ENCODE assay signal across 8 cellular contexts in genomic region chr9:101530076-101530711, GRCh38. TPM values are rescaled to one million over a fixed set of nuclear protein-coding genes. Genes with fewer than 3 reads are reported as not detected.
A peak's percentile ranks its signal among the peaks of the same experiment; 100 is the strongest.
DNase-seq lines count a peak whose midpoint lies in the region; ATAC-seq, FAIRE-seq and TF ChIP-seq lines count a peak whose summit lies in the region.

No MANE protein-coding gene starts in this region.

- H3K27me3 ChIP-seq in endothelial cell of umbilical vein (ENCODE audit: control insufficient read depth in 2 of 2, insufficient read depth in 2 of 2, low read length in 2 of 2) = no peaks in the 10 kb centered on the region
- no peaks in the 10 kb centered on the region for H3K27me3 ChIP-seq in naive thymus-derived CD4-positive, alpha-beta T cell (ENCODE audit: control insufficient read depth in 2 of 2, insufficient read depth in 2 of 2, low read length in 2 of 2)

- dilution Hi-C loops in endothelial cell of umbilical vein (cut with MboI; ENCODE audit: extremely low pct_ligation_motif_present, low sequenced_read_pairs) = no loop called here

- no peak overlapping the region for H3K27ac Mint-ChIP-seq in Calu3 (ENCODE audit: unreplicated experiment)
- H3K27ac Mint-ChIP-seq in naive thymus-derived CD4-positive, alpha-beta T cell = no peak overlapping the region
- H3K27ac Mint-ChIP-seq in stimulated activated naive B cell treated with anti-CD40 and anti-IgM and Interleukin-4, amounts not matched to agents 10 μg/mL and 1 μg/mL and 100 μg/mL, for 72 hours = no peak overlapping the region

- FAIRE-seq in endothelial cell of umbilical vein (lab: Jason Lieb, UNC) = peak; percentile 91

- H3K36me3 ChIP-seq in endothelial cell of umbilical vein (ENCODE audit: control insufficient read depth in 2 of 2, extremely low read depth in 1 of 2, insufficient read depth in 2 of 2, low read length in 2 of 2) = no peaks in the 10 kb centered on the region
- no peaks in the 10 kb centered on the region for H3K36me3 ChIP-seq in naive thymus-derived CD4-positive, alpha-beta T cell (ENCODE audit: control insufficient read depth in 2 of 3, insufficient read depth in 3 of 3, low read length in 3 of 3)

- intact Hi-C loops in Calu3 (cut with micrococcal nuclease; ENCODE audit: unreplicated experiment) (loop anchor here (1.0 to 5.0 kb wide), 3 partner anchors 71 to 411 kb away; partner anchors contain the start of gene BAAT), endothelial cell of umbilical vein (cut with micrococcal nuclease) (loop anchor here (1.0 to 5.0 kb wide), 5 partner anchors 71 to 928 kb away; no protein-coding TSS in a partner anchor)
- intact Hi-C loops in naive thymus-derived CD4-positive, alpha-beta T cell (cut with micrococcal nuclease) = loop anchor here (1.0 to 5.0 kb wide), 7 partner anchors 37 to 1178 kb away; partner anchors contain the start of gene TEX10 (in 1 of the 2)

- H3K36me3 Mint-ChIP-seq in Calu3 (ENCODE audit: insufficient read depth, unreplicated experiment) = peaks cover 15% of the 10 kb centered on the region
- no peaks in the 10 kb centered on the region for H3K36me3 Mint-ChIP-seq in naive thymus-derived CD4-positive, alpha-beta T cell
- no peaks in the 10 kb centered on the region for H3K36me3 Mint-ChIP-seq in stimulated activated naive B cell treated with anti-CD40 and anti-IgM and Interleukin-4, amounts not matched to agents 10 μg/mL and 1 μg/mL and 100 μg/mL, for 72 hours

- no peaks in the 10 kb centered on the region for H3K4me1 Mint-ChIP-seq in Calu3 (ENCODE audit: low read depth, unreplicated experiment)
- H3K4me1 Mint-ChIP-seq in naive thymus-derived CD4-positive, alpha-beta T cell = peaks cover under 1 to 19% (median 15%) of the 10 kb centered on the region in 7 donors
- peaks cover 1 to 13% of the 10 kb centered on the region in 2 donors for H3K4me1 Mint-ChIP-seq in stimulated activated naive B cell treated with anti-CD40 and anti-IgM and Interleukin-4, amounts not matched to agents 10 μg/mL and 1 μg/mL and 100 μg/mL, for 72 hours

- H3K79me2 ChIP-seq in endothelial cell of umbilical vein (ENCODE audit: control insufficient read depth, insufficient read depth, low read length) = peaks cover 7% of the 10 kb centered on the region

- no peak overlapping the region for H3K4me3 Mint-ChIP-seq in Calu3 (ENCODE audit: low read depth, unreplicated experiment)
- H3K4me3 Mint-ChIP-seq in naive thymus-derived CD4-positive, alpha-beta T cell = no peak overlapping the region
- no peak overlapping the region for H3K4me3 Mint-ChIP-seq in stimulated activated naive B cell treated with anti-CD40 and anti-IgM and Interleukin-4, amounts not matched to agents 10 μg/mL and 1 μg/mL and 100 μg/mL, for 72 hours

- H3K4me2 ChIP-seq in endothelial cell of umbilical vein (ENCODE audit: insufficient read depth, low read length) = no peak overlapping the region

- no peaks in the 10 kb centered on the region for H4K20me1 ChIP-seq in endothelial cell of umbilical vein (replicated peaks; ENCODE audit: control insufficient read depth, extremely low read depth, insufficient read depth, low read length)

- CTCF ChIA-PET in Calu3 (lab: Charles Lee) (interaction anchor here (1.0 to 2.1 kb wide), 3 partner anchors 68 to 81 kb away, joined by 5 to 22 read pairs (median 8); no protein-coding TSS in a partner anchor), endothelial cell of umbilical vein (lab: Charles Lee) (interaction anchor here (0.6 to 9.1 kb wide), 26 partner anchors 9 to 928 kb away, joined by 3 to 261 read pairs (median 4); partner anchors contain the start of genes MRPL50 and ZNF189)
- CTCF ChIA-PET in naive thymus-derived CD4-positive, alpha-beta T cell (lab: Charles Lee) = interaction anchor here (0.6 to 2.5 kb wide), 5 partner anchors 43 to 129 kb away, joined by 4 to 11 read pairs (median 4); no protein-coding TSS in a partner anchor

- H3K4me1 ChIP-seq in endothelial cell of umbilical vein (ENCODE audit: control insufficient read depth, extremely low read depth, insufficient read depth, low read length) = peaks cover 8% of the 10 kb centered on the region
- peaks cover 1 to 8% of the 10 kb centered on the region in 2 donors for H3K4me1 ChIP-seq in naive thymus-derived CD4-positive, alpha-beta T cell (ENCODE audit: control insufficient read depth in 2 of 2, insufficient read depth in 2 of 2, low read length in 2 of 2)

- BruUV-seq in Calu3 (replicated peaks; lab: Mats Ljungman, UMichigan) = no TSS peak
- no TSS peak for BruUV-seq in endothelial cell of umbilical vein (replicated peaks; lab: Mats Ljungman, UMichigan)

- no peaks in the 10 kb centered on the region for H3K9me3 ChIP-seq in endothelial cell of umbilical vein (replicated peaks; ENCODE audit: control insufficient read depth, insufficient read depth, low read length)
- no peaks in the 10 kb centered on the region for H3K9me3 ChIP-seq in naive thymus-derived CD4-positive, alpha-beta T cell (ENCODE audit: control insufficient read depth in 2 of 3, low read length in 3 of 3)

- H3K9me3 Mint-ChIP-seq in Calu3 (ENCODE audit: low read depth, unreplicated experiment) = no peaks in the 10 kb centered on the region
- H3K9me3 Mint-ChIP-seq in naive thymus-derived CD4-positive, alpha-beta T cell = no peaks in the 10 kb centered on the region
- no peaks in the 10 kb centered on the region for H3K9me3 Mint-ChIP-seq in stimulated activated naive B cell treated with anti-CD40 and anti-IgM and Interleukin-4, amounts not matched to agents 10 μg/mL and 1 μg/mL and 100 μg/mL, for 72 hours

- no peak overlapping the region for H3K27ac ChIP-seq in endothelial cell of umbilical vein (ENCODE audit: insufficient read depth, low read depth, low read length)
- H3K27ac ChIP-seq in naive thymus-derived CD4-positive, alpha-beta T cell (ENCODE audit: low read depth, low read length) = no peak overlapping the region

- no peak overlapping the region for H3K9ac ChIP-seq in endothelial cell of umbilical vein (replicated peaks; ENCODE audit: extremely low read depth, insufficient read depth, low read length)

- no peak overlapping the region for H2AFZ ChIP-seq in endothelial cell of umbilical vein (ENCODE audit: low read depth, low read length)

- no peaks in the 10 kb centered on the region for H3K27me3 Mint-ChIP-seq in Calu3 (ENCODE audit: unreplicated experiment)
- peaks cover 0 to 11% (median 7%) of the 10 kb centered on the region in 5 donors for H3K27me3 Mint-ChIP-seq in naive thymus-derived CD4-positive, alpha-beta T cell
- H3K27me3 Mint-ChIP-seq in stimulated activated naive B cell treated with anti-CD40 and anti-IgM and Interleukin-4, amounts not matched to agents 10 μg/mL and 1 μg/mL and 100 μg/mL, for 72 hours = peaks cover 10 to 18% of the 10 kb centered on the region in 2 donors

- POLR2A ChIA-PET in endothelial cell of umbilical vein (lab: Charles Lee) = no interaction called here
- POLR2A ChIA-PET in naive thymus-derived CD4-positive, alpha-beta T cell (lab: Charles Lee) = interaction anchor here (0.6 kb wide), 1 partner anchor 46 kb away, joined by 3 read pairs; no protein-coding TSS in a partner anchor

- no peak overlapping the region for H3K4me3 ChIP-seq in endothelial cell of umbilical vein (replicated peaks in 1 of 3; ENCODE audit: insufficient read depth in 1 of 3, low read depth in 1 of 3, low read length in 3 of 3)
- H3K4me3 ChIP-seq in naive thymus-derived CD4-positive, alpha-beta T cell (ENCODE audit: low read length) = no peak overlapping the region

- ATAC-seq in GM21367 (IDR thresholded peaks at IDR 0.05; ENCODE audit: unreplicated experiment) = peak; percentile 41
- ATAC-seq in naive thymus-derived CD4-positive, alpha-beta T cell = peak; percentile 58
- peak; percentile 50 to 55 for ATAC-seq in stimulated activated naive B cell treated with anti-CD40 and anti-IgM and Interleukin-4, amounts not matched to agents 10 μg/mL and 1 μg/mL and 100 μg/mL, for 72 hours (replicated peaks)

- no peaks in the 10 kb centered on the region for H3K9me1 ChIP-seq in endothelial cell of umbilical vein (replicated peaks; ENCODE audit: control insufficient read depth, extremely low read depth, insufficient read depth, low read length)

- DNase-seq in Calu3 (peak; percentile 69), HPDE6-E6E7 (ENCODE audit: extremely low spot score) (peak; percentile 56), NOMO-1 treated with dmso at 0.1 percent for 144 hours (lab: John Stamatoyannopoulos, UW; ENCODE audit: unreplicated experiment) (peak; percentile 71), endothelial cell of umbilical vein (ENCODE audit: low read depth, low spot score) (peak; percentile 81)
- peak; percentile 79 for DNase-seq in activated CD8-positive, alpha-beta memory T cell treated with anti-CD3 and anti-CD28 coated beads for 24 hours
- DNase-seq in naive thymus-derived CD4-positive, alpha-beta T cell = peak in 8 of 9 donors; percentile 34 to 61 (median 56)
- DNase-seq in stimulated activated naive B cell treated with anti-CD40 and anti-IgM and Interleukin-4, amounts not matched to agents 10 μg/mL and 1 μg/mL and 100 μg/mL, for 72 hours = peak; percentile 75

- TF ChIP-seq POLR2A in endothelial cell of umbilical vein (IDR thresholded peaks at IDR 0.05; ENCODE audit: low read depth, low read length) = no peak

- peak; percentile 66 for TF ChIP-seq CTCF in Calu3 (IDR thresholded peaks at IDR 0.05; ENCODE audit: unreplicated experiment)
- peak; percentile 70 to 77 for TF ChIP-seq CTCF in endothelial cell of umbilical vein (IDR thresholded peaks at IDR 0.05; ENCODE audit: extremely low read depth in 1 of 2, insufficient read depth in 1 of 2, low read depth in 1 of 2, low read length in 2 of 2)

TF ChIP-seq in endothelial cell of umbilical vein, 7 proteins besides CTCF, POLR2A, EP300 and RAD21 (continues in another document):
- TF ChIP-seq JUN (IDR thresholded peaks at IDR 0.05; ENCODE audit: borderline replicate concordance, insufficient read depth, insufficient read length, low read depth) = no peak
- TF ChIP-seq POLR2AphosphoS5 (IDR thresholded peaks at IDR 0.05; ENCODE audit: insufficient read depth, low read depth, low read length) = no peak
- no peak for TF ChIP-seq FOS (IDR thresholded peaks at IDR 0.05; ENCODE audit: borderline replicate concordance, insufficient read depth, low read length)
- TF ChIP-seq MAX (IDR thresholded peaks at IDR 0.05; ENCODE audit: insufficient read depth, insufficient read length) = no peak

RNA-seq across cellular contexts. Expression of gene RNF20, which starts 3.5 kb away (rescaled TPM):
- total RNA-seq in Calu3 (2022) (30.5 and 34.4 TPM in 2 replicates), endothelial cell of umbilical vein (31.6 and 33.7 TPM in 2 replicates)
- polyA plus RNA-seq in endothelial cell of umbilical vein = 4.3 and 6.1 TPM in 2 replicates
- 9.3 and 9.8 TPM in 2 replicates for polyA plus RNA-seq in endothelial cell of umbilical vein (2011; cell fraction: cytosol; rRNA removed)
- polyA plus RNA-seq in endothelial cell of umbilical vein (2011; cell fraction: nucleus; rRNA removed) = 12.3 and 13.7 TPM in 2 replicates
- polyA plus RNA-seq in endothelial cell of umbilical vein (2012) = 29.8 and 35.6 TPM in 2 replicates
- polyA minus RNA-seq in endothelial cell of umbilical vein = 18.3 and 18.6 TPM in 2 replicates
- 9.3 TPM for polyA minus RNA-seq in endothelial cell of umbilical vein (2011; cell fraction: cytosol; rRNA and poly(A)+ RNA removed)
- 8.4 and 9.2 TPM in 2 replicates for polyA minus RNA-seq in endothelial cell of umbilical vein (2011; cell fraction: nucleus; rRNA and poly(A)+ RNA removed)
- total RNA-seq in naive thymus-derived CD4-positive, alpha-beta T cell = 10 to 100 TPM; 30.5 to 67.8 (median 45.9) TPM
- 10 to 100 TPM; 43.7 to 53.6 TPM for polyA plus RNA-seq in naive thymus-derived CD4-positive, alpha-beta T cell
